ENCODE assay signal across 22 cellular contexts in the genomic region with DNA sequence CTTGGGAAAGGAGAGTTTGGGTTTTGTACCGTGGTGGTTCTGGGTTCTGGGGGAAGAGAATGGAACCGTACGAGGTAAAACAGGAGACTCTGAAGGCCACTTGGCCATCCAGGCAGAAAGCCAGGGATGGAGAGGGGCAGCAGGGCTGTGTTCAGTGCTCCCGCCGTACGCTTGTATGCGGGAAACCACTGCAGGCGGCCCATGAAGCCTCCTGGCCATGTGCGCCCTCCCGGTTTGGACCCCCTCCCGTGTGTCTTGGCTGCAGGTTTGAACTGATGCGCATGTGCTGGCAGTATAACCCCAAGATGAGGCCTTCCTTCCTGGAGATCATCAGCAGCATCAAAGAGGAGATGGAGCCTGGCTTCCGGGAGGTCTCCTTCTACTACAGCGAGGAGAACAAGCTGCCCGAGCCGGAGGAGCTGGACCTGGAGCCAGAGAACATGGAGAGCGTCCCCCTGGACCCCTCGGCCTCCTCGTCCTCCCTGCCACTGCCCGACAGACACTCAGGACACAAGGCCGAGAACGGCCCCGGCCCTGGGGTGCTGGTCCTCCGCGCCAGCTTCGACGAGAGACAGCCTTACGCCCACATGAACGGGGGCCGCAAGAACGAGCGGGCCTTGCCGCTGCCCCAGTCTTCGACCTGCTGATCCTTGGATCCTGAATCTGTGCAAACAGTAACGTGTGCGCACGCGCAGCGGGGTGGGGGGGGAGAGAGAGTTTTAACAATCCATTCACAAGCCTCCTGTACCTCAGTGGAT. TPM values are rescaled to one million over a fixed set of nuclear protein-coding genes. Genes with fewer than 3 reads are reported as not detected.
"Had no signal": no experiment of that assay in that cellular context is flagged by ENCODE, and none has a peak within 500 bp of the region (broad histone marks: within the 10 kb centered on the region; RNA-seq: fewer than 3 reads in every experiment).

No MANE protein-coding gene starts in this region.

- ATAC-seq: effector memory CD8-positive, alpha-beta T cell; foreskin keratinocyte; left ventricle myocardium superior; stimulated activated naive CD8-positive, alpha-beta T cell treated with anti-CD3 and anti-CD28 coated beads, Interleukin-15, Interleukin-2, amounts not matched to agents 100 U/mL and 50 U/mL, for 24 hours had no signal

- H3K27ac Mint-ChIP-seq: activated naive CD8-positive, alpha-beta T cell; effector memory CD8-positive, alpha-beta T cell; memory B cell; type B pancreatic cell had no signal

- H3K27me3 ChIP-seq: foreskin keratinocyte had no signal

- H3K4me1 Mint-ChIP-seq: memory B cell, naive B cell had no signal

- DNase-seq: activated CD4-positive, alpha-beta T cell treated with anti-CD3 and anti-CD28 coated beads for 1 hour; activated CD8-positive, alpha-beta memory T cell treated with anti-CD3 and anti-CD28 coated beads for 24 hours; activated CD8-positive, alpha-beta memory T cell treated with anti-CD3 and anti-CD28 coated beads, Interleukin-2, amount 50 U/mL, for 48 hours; activated gamma-delta T cell; effector memory CD8-positive, alpha-beta T cell; foreskin keratinocyte; kidney; left ventricle myocardium superior; naive B cell; stimulated activated CD4-positive, alpha-beta T cell treated with anti-CD3 and anti-CD28 coated beads, Interleukin-12 subunit alpha, Interleukin-12 subunit beta, amount 100 ng/mL, for 4 hours; stimulated activated CD4-positive, alpha-beta T cell treated with anti-CD3 and anti-CD28 coated beads, Interleukin-1b, Interleukin-23, amount 100 ng/mL, for 48 hours; stimulated activated naive CD8-positive, alpha-beta T cell treated with anti-CD3 and anti-CD28 coated beads, Interleukin-15, Interleukin-2, amounts not matched to agents 100 U/mL and 50 U/mL, for 24 hours; SW 1271; WERI-Rb-1 had no signal

- H3K27ac ChIP-seq: epithelial cell of prostate, foreskin keratinocyte, parathyroid adenoma, WERI-Rb-1 had no signal

- H3K4me3 Mint-ChIP-seq: activated naive CD8-positive, alpha-beta T cell; effector memory CD8-positive, alpha-beta T cell; memory B cell; naive B cell; type B pancreatic cell had no signal

- H3K4me1 ChIP-seq: foreskin keratinocyte, parathyroid adenoma had no signal

- H3K27me3 Mint-ChIP-seq: activated naive CD8-positive, alpha-beta T cell; memory B cell; naive B cell; type B pancreatic cell had no signal

RNA-seq across cellular contexts. Expression of gene PGPEP1L, which starts 50.6 kb away (rescaled TPM):
- total RNA-seq: fibroblast of lung; foreskin keratinocyte; mononuclear cell; T-helper 2 cell treated with Interferon-gamma antibody and Interleukin-4, amounts not matched to agents 100 ng/mL and 5 ng/mL, for 36 hours had no signal
- polyA plus RNA-seq: fibroblast of lung, foreskin keratinocyte had no signal
